In the genomic region with DNA sequence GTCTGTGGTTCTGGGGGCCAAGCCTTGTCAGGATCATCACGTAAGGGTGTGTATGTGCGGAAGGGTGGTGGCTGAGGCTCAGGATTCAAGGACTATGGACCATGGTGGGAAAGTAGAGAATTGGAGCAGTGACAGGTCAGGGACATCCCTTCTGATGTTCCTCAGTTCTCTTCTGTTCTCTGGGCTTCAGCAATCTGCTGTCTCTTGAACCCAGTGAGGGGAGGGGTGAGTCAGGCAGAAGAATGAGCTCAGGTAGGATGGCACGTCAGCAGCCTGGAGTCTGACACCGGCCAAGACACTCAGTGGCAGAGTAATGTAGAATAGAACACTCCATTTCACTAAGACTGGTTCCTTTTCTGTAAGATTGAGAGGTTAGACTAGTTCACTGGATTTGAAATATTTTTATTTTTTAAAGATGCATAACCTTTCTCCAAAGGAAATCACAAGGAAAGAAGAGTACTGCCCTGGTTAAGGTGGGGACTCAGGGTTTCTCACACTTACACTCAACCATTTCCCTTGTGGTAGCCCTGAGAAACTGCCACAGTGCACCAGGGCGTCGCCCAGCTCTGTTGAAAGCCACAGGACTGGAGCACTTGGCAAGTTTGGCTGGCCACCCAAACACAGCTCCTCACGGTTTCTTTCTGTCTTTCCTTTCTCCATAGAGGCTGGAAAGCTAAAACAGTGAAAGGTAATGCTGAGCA, we compare ENCODE assay signal across 1 cellular context.
TF ChIP-seq lines count a peak whose summit lies in the region.

No MANE protein-coding gene starts in this region.

TF ChIP-seq in HEK293, 187 proteins besides CTCF, POLR2A, EP300 and RAD21 (continued from another document):
- TF ChIP-seq, protein P1, sequence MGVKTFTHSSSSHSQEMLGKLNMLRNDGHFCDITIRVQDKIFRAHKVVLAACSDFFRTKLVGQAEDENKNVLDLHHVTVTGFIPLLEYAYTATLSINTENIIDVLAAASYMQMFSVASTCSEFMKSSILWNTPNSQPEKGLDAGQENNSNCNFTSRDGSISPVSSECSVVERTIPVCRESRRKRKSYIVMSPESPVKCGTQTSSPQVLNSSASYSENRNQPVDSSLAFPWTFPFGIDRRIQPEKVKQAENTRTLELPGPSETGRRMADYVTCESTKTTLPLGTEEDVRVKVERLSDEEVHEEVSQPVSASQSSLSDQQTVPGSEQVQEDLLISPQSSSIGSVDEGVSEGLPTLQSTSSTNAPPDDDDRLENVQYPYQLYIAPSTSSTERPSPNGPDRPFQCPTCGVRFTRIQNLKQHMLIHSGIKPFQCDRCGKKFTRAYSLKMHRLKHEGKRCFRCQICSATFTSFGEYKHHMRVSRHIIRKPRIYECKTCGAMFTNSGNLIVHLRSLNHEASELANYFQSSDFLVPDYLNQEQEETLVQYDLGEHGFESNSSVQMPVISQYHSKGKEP (tag by site-specific recombination; IDR thresholded peaks at IDR 0.05): no peak
